In the genomic region with DNA sequence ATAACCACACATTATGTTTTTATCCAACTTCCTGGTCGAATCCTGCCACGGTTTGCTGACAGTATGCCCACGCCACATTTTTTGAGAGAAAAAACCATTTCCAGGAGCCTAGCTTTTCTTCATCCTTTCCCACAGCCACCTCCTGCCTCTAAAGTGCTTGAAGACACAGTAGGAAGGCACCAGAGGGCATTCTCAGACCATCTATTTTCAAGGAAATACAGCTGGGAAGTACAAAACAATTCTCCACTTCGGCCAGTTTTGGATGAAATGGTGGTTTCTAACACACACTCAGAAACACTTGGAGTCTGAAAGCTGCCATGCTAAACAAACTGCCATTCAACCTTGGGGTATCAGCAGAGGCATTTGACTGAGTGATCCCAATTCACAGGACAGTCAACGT, we compare ENCODE assay signal across 8 cellular contexts.
A peak's percentile ranks its signal among the peaks of the same experiment; 100 is the strongest.
DNase-seq lines count a peak whose midpoint lies in the region; ATAC-seq and TF ChIP-seq lines count a peak whose summit lies in the region.

No MANE protein-coding gene starts in this region.

- DNase-seq in adrenal gland (peak in 3 of 7 donors; percentile 39 to 50 (median 40)), inferior parietal cortex (ENCODE audit: extremely low spot score) (peak; percentile 40), omental fat pad (ENCODE audit: low spot score) (no peak), occipital lobe (lab: John Stamatoyannopoulos, UW) (no peak), T1000 (lab: John Stamatoyannopoulos, UW) (no peak)

- TF ChIP-seq POLR2A in adrenal gland (IDR thresholded peaks at IDR 0.05), result no peak

- no peak overlapping the region for H3K27ac ChIP-seq in 22Rv1
- H3K27ac ChIP-seq in HEK293 (ENCODE audit: extremely low read depth, low read depth, low read length), result no peak overlapping the region
- H3K27ac ChIP-seq in adrenal gland, result no peak overlapping the region

- ATAC-seq in omental fat pad (ENCODE audit: low FRiP score), result no peak
- ATAC-seq in HG03280 (IDR thresholded peaks at IDR 0.05; ENCODE audit: unreplicated experiment), result no peak

- POLR2A ChIA-PET in HEK293 (lab: Yijun Ruan, JAX), result no interaction called here

- H3K9me3 ChIP-seq in HEK293 (ENCODE audit: control insufficient read depth, insufficient read depth, low read depth, low read length) (no peaks in the 10 kb centered on the region), adrenal gland (replicated peaks in 1 of 3) (no peaks in the 10 kb centered on the region)

- H3K36me3 ChIP-seq in HEK293 (ENCODE audit: control insufficient read depth in 2 of 2, insufficient read depth in 1 of 2, low read length in 2 of 2), result no peaks in the 10 kb centered on the region
- H3K36me3 ChIP-seq in adrenal gland (replicated peaks in 1 of 2), result no peaks in the 10 kb centered on the region

- H3K4me3 ChIP-seq in HEK293 (ENCODE audit: low read depth, low read length) (no peak overlapping the region), adrenal gland (no peak overlapping the region)

- WGBS in adrenal gland, 4 donors, result 61 to 71% (median 63%) methylated on average over 4 to 5 of the region's 5 CpGs

- H3K4me1 ChIP-seq in HEK293 (ENCODE audit: control insufficient read depth, insufficient read depth, low read length), result no peaks in the 10 kb centered on the region
- peaks cover 0 to 11% of the 10 kb centered on the region in 2 donors for H3K4me1 ChIP-seq in adrenal gland (replicated peaks in 1 of 2)

- H3K27me3 ChIP-seq in adrenal gland, result no peaks in the 10 kb centered on the region

- intact Hi-C loops in adrenal gland (cut with DNase I), result loop anchor here in 1 of 2 donors (10.0 kb wide), 1 partner anchor 280 kb away; no protein-coding TSS in a partner anchor

- CTCF ChIA-PET in HEK293 (lab: Yijun Ruan, JAX), result interaction anchor here (1.0 kb wide), 1 partner anchor 19 kb away, joined by 3 read pairs; no protein-coding TSS in a partner anchor

- peak; percentile 17; the same call in 1 of the 2 replicates for TF ChIP-seq CTCF in 22Rv1 (IDR thresholded peaks at IDR 0.05)
- TF ChIP-seq CTCF in HEK293 (tag by site-specific recombination; IDR thresholded peaks at IDR 0.05), result peak; percentile 73
- peak in 5 of 6 experiments; percentile 36 to 60 (median 46) for TF ChIP-seq CTCF in adrenal gland (IDR thresholded peaks at IDR 0.05)
- TF ChIP-seq CTCF in omental fat pad (IDR thresholded peaks at IDR 0.05), result no peak

TF ChIP-seq in HEK293, 187 proteins besides CTCF, POLR2A, EP300 and RAD21:
- TF ChIP-seq, protein P1, sequence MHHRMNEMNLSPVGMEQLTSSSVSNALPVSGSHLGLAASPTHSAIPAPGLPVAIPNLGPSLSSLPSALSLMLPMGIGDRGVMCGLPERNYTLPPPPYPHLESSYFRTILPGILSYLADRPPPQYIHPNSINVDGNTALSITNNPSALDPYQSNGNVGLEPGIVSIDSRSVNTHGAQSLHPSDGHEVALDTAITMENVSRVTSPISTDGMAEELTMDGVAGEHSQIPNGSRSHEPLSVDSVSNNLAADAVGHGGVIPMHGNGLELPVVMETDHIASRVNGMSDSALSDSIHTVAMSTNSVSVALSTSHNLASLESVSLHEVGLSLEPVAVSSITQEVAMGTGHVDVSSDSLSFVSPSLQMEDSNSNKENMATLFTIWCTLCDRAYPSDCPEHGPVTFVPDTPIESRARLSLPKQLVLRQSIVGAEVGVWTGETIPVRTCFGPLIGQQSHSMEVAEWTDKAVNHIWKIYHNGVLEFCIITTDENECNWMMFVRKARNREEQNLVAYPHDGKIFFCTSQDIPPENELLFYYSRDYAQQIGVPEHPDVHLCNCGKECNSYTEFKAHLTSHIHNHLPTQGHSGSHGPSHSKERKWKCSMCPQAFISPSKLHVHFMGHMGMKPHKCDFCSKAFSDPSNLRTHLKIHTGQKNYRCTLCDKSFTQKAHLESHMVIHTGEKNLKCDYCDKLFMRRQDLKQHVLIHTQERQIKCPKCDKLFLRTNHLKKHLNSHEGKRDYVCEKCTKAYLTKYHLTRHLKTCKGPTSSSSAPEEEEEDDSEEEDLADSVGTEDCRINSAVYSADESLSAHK (tag by site-specific recombination; IDR thresholded peaks at IDR 0.05), result peak; percentile 40; the same call in 1 of the 2 replicates
- TF ChIP-seq ZNF677 (tag by site-specific recombination; IDR thresholded peaks at IDR 0.05), result no peak
TF ChIP-seq in HEK293: peak in this region for 1.

Comparison
In these comparisons a context has a peak if more than half of its experiments do, and no peak if none do; other contexts are left out.
1. CTCF ChIP-seq: peak in 22Rv1 (single experiment), HEK293 (single experiment) and adrenal gland (5 of 6); none in omental fat pad (0 of 3).